ENCODE assay signal across 1 cellular context in the genomic region with DNA sequence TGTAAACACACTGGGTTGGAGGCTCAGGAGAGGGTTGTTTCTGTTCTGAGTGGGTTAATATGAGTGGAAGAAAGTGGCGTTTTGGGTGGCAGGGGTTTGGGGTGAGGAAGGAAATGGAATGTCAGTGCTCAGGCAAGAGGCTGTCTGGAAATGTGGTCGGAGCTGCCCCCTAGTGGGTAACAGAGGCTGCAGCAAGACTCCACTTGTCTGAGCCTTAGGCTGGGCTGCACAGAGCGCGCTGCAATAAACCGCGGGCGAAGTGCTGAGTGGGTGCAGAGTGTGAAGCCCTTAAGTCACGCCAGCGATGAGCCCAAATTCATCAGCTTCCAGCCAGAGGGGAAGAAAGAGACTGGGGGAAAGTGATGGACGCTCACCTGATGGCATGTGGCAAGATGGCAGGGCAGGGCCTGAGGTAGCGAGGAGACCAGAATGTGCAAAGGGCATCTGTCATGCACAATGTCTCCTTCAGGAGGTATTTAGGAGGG.
TF ChIP-seq lines count a peak whose summit lies in the region.

No MANE protein-coding gene starts in this region.

TF ChIP-seq in HepG2, 621 proteins besides CTCF, POLR2A, EP300 and RAD21 (continued from another document):
- TF ChIP-seq ZNF574 (CRISPR knock-in tag; IDR thresholded peaks at IDR 0.05) = no peak
- TF ChIP-seq REPIN1 (CRISPR knock-in tag; IDR thresholded peaks at IDR 0.05; ENCODE audit: borderline replicate concordance, low read depth) = peak; percentile 24; the same call in 1 of the 2 replicates
- no peak for TF ChIP-seq ZNF660 (CRISPR knock-in tag; IDR thresholded peaks at IDR 0.05; ENCODE audit: borderline replicate concordance, low read depth)
- TF ChIP-seq NR2F6 (IDR thresholded peaks at IDR 0.05) = no peak
- peak; percentile 10; the same call in 1 of the 2 replicates for TF ChIP-seq NR2F6 (CRISPR knock-in tag; IDR thresholded peaks at IDR 0.05)
- TF ChIP-seq E2F1 (CRISPR knock-in tag; IDR thresholded peaks at IDR 0.05) = no peak
- TF ChIP-seq, protein P1, sequence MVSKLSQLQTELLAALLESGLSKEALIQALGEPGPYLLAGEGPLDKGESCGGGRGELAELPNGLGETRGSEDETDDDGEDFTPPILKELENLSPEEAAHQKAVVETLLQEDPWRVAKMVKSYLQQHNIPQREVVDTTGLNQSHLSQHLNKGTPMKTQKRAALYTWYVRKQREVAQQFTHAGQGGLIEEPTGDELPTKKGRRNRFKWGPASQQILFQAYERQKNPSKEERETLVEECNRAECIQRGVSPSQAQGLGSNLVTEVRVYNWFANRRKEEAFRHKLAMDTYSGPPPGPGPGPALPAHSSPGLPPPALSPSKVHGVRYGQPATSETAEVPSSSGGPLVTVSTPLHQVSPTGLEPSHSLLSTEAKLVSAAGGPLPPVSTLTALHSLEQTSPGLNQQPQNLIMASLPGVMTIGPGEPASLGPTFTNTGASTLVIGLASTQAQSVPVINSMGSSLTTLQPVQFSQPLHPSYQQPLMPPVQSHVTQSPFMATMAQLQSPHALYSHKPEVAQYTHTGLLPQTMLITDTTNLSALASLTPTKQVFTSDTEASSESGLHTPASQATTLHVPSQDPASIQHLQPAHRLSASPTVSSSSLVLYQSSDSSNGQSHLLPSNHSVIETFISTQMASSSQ (IDR thresholded peaks at IDR 0.05; ENCODE audit: low read depth) = no peak
- TF ChIP-seq, protein P1 (CRISPR knock-in tag; IDR thresholded peaks at IDR 0.05; ENCODE audit: borderline replicate concordance) = no peak
- TF ChIP-seq MAFG (CRISPR knock-in tag; IDR thresholded peaks at IDR 0.05) = no peak
- no peak for TF ChIP-seq MEF2D (CRISPR knock-in tag; IDR thresholded peaks at IDR 0.05)
- TF ChIP-seq, protein P2, sequence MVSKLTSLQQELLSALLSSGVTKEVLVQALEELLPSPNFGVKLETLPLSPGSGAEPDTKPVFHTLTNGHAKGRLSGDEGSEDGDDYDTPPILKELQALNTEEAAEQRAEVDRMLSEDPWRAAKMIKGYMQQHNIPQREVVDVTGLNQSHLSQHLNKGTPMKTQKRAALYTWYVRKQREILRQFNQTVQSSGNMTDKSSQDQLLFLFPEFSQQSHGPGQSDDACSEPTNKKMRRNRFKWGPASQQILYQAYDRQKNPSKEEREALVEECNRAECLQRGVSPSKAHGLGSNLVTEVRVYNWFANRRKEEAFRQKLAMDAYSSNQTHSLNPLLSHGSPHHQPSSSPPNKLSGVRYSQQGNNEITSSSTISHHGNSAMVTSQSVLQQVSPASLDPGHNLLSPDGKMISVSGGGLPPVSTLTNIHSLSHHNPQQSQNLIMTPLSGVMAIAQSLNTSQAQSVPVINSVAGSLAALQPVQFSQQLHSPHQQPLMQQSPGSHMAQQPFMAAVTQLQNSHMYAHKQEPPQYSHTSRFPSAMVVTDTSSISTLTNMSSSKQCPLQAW (CRISPR knock-in tag; IDR thresholded peaks at IDR 0.05) = peak; percentile 53; the same call in 1 of the 2 replicates
- no peak for TF ChIP-seq ZBTB26 (CRISPR knock-in tag; IDR thresholded peaks at IDR 0.05; ENCODE audit: borderline replicate concordance)
- TF ChIP-seq SMC3 (IDR thresholded peaks at IDR 0.05; ENCODE audit: low read length) = peak; percentile 87
- TF ChIP-seq, protein P3, sequence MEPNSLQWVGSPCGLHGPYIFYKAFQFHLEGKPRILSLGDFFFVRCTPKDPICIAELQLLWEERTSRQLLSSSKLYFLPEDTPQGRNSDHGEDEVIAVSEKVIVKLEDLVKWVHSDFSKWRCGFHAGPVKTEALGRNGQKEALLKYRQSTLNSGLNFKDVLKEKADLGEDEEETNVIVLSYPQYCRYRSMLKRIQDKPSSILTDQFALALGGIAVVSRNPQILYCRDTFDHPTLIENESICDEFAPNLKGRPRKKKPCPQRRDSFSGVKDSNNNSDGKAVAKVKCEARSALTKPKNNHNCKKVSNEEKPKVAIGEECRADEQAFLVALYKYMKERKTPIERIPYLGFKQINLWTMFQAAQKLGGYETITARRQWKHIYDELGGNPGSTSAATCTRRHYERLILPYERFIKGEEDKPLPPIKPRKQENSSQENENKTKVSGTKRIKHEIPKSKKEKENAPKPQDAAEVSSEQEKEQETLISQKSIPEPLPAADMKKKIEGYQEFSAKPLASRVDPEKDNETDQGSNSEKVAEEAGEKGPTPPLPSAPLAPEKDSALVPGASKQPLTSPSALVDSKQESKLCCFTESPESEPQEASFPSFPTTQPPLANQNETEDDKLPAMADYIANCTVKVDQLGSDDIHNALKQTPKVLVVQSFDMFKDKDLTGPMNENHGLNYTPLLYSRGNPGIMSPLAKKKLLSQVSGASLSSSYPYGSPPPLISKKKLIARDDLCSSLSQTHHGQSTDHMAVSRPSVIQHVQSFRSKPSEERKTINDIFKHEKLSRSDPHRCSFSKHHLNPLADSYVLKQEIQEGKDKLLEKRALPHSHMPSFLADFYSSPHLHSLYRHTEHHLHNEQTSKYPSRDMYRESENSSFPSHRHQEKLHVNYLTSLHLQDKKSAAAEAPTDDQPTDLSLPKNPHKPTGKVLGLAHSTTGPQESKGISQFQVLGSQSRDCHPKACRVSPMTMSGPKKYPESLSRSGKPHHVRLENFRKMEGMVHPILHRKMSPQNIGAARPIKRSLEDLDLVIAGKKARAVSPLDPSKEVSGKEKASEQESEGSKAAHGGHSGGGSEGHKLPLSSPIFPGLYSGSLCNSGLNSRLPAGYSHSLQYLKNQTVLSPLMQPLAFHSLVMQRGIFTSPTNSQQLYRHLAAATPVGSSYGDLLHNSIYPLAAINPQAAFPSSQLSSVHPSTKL (CRISPR knock-in tag; IDR thresholded peaks at IDR 0.05) = no peak
- TF ChIP-seq, protein P4, sequence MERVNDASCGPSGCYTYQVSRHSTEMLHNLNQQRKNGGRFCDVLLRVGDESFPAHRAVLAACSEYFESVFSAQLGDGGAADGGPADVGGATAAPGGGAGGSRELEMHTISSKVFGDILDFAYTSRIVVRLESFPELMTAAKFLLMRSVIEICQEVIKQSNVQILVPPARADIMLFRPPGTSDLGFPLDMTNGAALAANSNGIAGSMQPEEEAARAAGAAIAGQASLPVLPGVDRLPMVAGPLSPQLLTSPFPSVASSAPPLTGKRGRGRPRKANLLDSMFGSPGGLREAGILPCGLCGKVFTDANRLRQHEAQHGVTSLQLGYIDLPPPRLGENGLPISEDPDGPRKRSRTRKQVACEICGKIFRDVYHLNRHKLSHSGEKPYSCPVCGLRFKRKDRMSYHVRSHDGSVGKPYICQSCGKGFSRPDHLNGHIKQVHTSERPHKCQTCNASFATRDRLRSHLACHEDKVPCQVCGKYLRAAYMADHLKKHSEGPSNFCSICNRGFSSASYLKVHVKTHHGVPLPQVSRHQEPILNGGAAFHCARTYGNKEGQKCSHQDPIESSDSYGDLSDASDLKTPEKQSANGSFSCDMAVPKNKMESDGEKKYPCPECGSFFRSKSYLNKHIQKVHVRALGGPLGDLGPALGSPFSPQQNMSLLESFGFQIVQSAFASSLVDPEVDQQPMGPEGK (CRISPR knock-in tag; IDR thresholded peaks at IDR 0.05) = no peak
- 0 out of 2 replicates have a peak, but pooled peaks have one; percentile 28 for TF ChIP-seq HOXA3 (CRISPR knock-in tag; IDR thresholded peaks at IDR 0.05)
- TF ChIP-seq TEAD3 (CRISPR knock-in tag; optimal IDR thresholded peaks at IDR 0.05; ENCODE audit: borderline replicate concordance) = no peak
- TF ChIP-seq, protein P5, sequence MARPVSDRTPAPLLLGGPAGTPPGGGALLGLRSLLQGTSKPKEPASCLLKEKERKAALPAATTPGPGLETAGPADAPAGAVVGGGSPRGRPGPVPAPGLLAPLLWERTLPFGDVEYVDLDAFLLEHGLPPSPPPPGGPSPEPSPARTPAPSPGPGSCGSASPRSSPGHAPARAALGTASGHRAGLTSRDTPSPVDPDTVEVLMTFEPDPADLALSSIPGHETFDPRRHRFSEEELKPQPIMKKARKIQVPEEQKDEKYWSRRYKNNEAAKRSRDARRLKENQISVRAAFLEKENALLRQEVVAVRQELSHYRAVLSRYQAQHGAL (CRISPR knock-in tag; IDR thresholded peaks at IDR 0.05; ENCODE audit: not compliant biosample characterization) = no peak
- no peak for TF ChIP-seq ZNF597 (CRISPR knock-in tag; IDR thresholded peaks at IDR 0.05)
- TF ChIP-seq ZNF737 (CRISPR knock-in tag; IDR thresholded peaks at IDR 0.05; ENCODE audit: borderline replicate concordance) = no peak
- TF ChIP-seq, protein P6, sequence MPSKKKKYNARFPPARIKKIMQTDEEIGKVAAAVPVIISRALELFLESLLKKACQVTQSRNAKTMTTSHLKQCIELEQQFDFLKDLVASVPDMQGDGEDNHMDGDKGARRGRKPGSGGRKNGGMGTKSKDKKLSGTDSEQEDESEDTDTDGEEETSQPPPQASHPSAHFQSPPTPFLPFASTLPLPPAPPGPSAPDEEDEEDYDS (CRISPR knock-in tag; IDR thresholded peaks at IDR 0.05) = no peak
- no peak for TF ChIP-seq ZXDC (CRISPR knock-in tag; IDR thresholded peaks at IDR 0.05)
- TF ChIP-seq RBAK (CRISPR knock-in tag; IDR thresholded peaks at IDR 0.05) = no peak
- TF ChIP-seq MAF1 (CRISPR knock-in tag; IDR thresholded peaks at IDR 0.05; ENCODE audit: borderline replicate concordance) = no peak
- no peak for TF ChIP-seq ZNF446 (CRISPR knock-in tag; IDR thresholded peaks at IDR 0.05)
TF ChIP-seq in HepG2: peak in this region for 29.
